11 cellular contexts compared by ENCODE assay signal in genomic region chr3:14894085-14894484, GRCh38.
"Had no signal": no experiment of that assay in that cellular context is flagged by ENCODE, and none has a peak within 500 bp of the region (broad histone marks: within the 10 kb centered on the region; RNA-seq: fewer than 3 reads in every experiment).

No MANE protein-coding gene starts in this region.

- H3K36me3 ChIP-seq: HAP-1 had no signal

- FAIRE-seq: H1, H54 had no signal

- H3K27ac ChIP-seq: GM23248 had no signal

- H3K4me1 ChIP-seq: HAP-1 had no signal

- H3K9me3 ChIP-seq: HAP-1 had no signal

- DNase-seq: GM23248, GOT3, H7, H9, HCEC 1CT, HFFc6 had no signal

- H3K4me3 ChIP-seq: GM23248, GM23338, HAP-1 had no signal

- ATAC-seq: GM23338, HCT116 had no signal

- H2AFZ ChIP-seq: GM23248, GM23338 had no signal

- H3K4me2 ChIP-seq: GM23338 had no signal

- H3K9ac ChIP-seq: GM23248 had no signal
